10 cellular contexts compared by ENCODE assay signal in genomic region chr21:41316200-41316599, GRCh38. TPM values are rescaled to one million over a fixed set of nuclear protein-coding genes. Genes with fewer than 3 reads are reported as not detected.
DNase-seq lines count a peak whose midpoint lies in the region; ATAC-seq and TF ChIP-seq lines count a peak whose summit lies in the region.
"Had no signal": no experiment of that assay in that cellular context is flagged by ENCODE, and none has a peak within 500 bp of the region (broad histone marks: within the 10 kb centered on the region; RNA-seq: fewer than 3 reads in every experiment).

No MANE protein-coding gene starts in this region.

- peak overlapping the region; percentile 85 for H3K4me2 ChIP-seq in trophoblast cell (ENCODE audit: low read length)

- no peak for TF ChIP-seq POLR2A in body of pancreas (IDR thresholded peaks at IDR 0.05)

- no peak overlapping the region for H4K12ac ChIP-seq in trophoblast cell (ENCODE audit: low read depth, low read length)

- H3K4me3 Mint-ChIP-seq in Caco-2 (ENCODE audit: unreplicated experiment): peak overlapping the region; percentile 74

- H2AFZ ChIP-seq in trophoblast cell (ENCODE audit: insufficient read depth, low read length, poor library complexity): no peak overlapping the region

- peak; percentile 43 for ATAC-seq in body of pancreas

- H3K27ac ChIP-seq in body of pancreas (peak overlapping the region; percentile 85 to 95 (median 92)), trophoblast cell (ENCODE audit: low read depth, low read length) (no peak overlapping the region)

- H3K9me3 ChIP-seq in Caco-2 (no peaks in the 10 kb centered on the region), body of pancreas (peaks cover 0 to 4% (median 0%) of the 10 kb centered on the region in 3 donors), iPS-18c (ENCODE audit: control insufficient read depth, insufficient read depth, low read length) (no peaks in the 10 kb centered on the region), trophoblast cell (ENCODE audit: insufficient read depth, low read depth, low read length) (peaks cover 2% of the 10 kb centered on the region)

- H2BK120ac ChIP-seq in trophoblast cell (ENCODE audit: insufficient read depth, low read length, poor library complexity): no peak overlapping the region

- TF ChIP-seq CTCF in Caco-2 (IDR thresholded peaks at IDR 0.05; ENCODE audit: insufficient read depth in 1 of 2, low read depth in 1 of 2, low read length in 1 of 2, severe bottlenecking in 1 of 2, unreplicated experiment in 1 of 2): no peak
- no peak for TF ChIP-seq CTCF in body of pancreas (IDR thresholded peaks at IDR 0.05)

- H3K4me1 Mint-ChIP-seq in Caco-2 (ENCODE audit: low read depth, unreplicated experiment): peaks cover 18% of the 10 kb centered on the region

- H2AK5ac ChIP-seq in trophoblast cell (ENCODE audit: low read length): no peak overlapping the region

- peak overlapping the region; percentile 57 for H3K27ac Mint-ChIP-seq in Caco-2 (ENCODE audit: unreplicated experiment)

- DNase-seq in Caco-2: no peak
- peak in 3 of 4 donors; percentile 35 to 48 (median 38) for DNase-seq in body of pancreas
- DNase-seq in trophoblast cell: no peak
- no peak for DNase-seq in NCI-H1105 treated with DMSO at 0.1 percent for 48 hours (lab: John Stamatoyannopoulos, UW)
- no peak for DNase-seq in pons (ENCODE audit: low spot score)
- no peak for DNase-seq in nucleus accumbens (lab: John Stamatoyannopoulos, UW)
- no peak for DNase-seq in head of caudate nucleus
- DNase-seq: mammary epithelial cell had no signal

- H3K9me3 Mint-ChIP-seq in Caco-2 (ENCODE audit: unreplicated experiment): no peaks in the 10 kb centered on the region

- 9 to 11% methylated on average over 11 of the region's 11 CpGs for WGBS in body of pancreas, 2 donors
- WGBS in trophoblast cell (ENCODE audit: extremely low coverage, insufficient coverage, insufficient read length): no CpG with 5 or more reads among the region's 11 CpGs

- no peaks in the 10 kb centered on the region for H3K36me3 ChIP-seq in Caco-2 (ENCODE audit: control insufficient read depth, insufficient read depth, low read length)
- no peaks in the 10 kb centered on the region for H3K36me3 ChIP-seq in body of pancreas (replicated peaks in 1 of 2; ENCODE audit: insufficient read depth in 1 of 2, low read depth in 2 of 2)
- no peaks in the 10 kb centered on the region for H3K36me3 ChIP-seq in trophoblast cell (ENCODE audit: control insufficient read depth in 1 of 2, insufficient read depth in 2 of 2, low read length in 2 of 2)

- CTCF ChIA-PET in Caco-2 (lab: Charles Lee): no interaction called here

- H2BK5ac ChIP-seq in trophoblast cell (ENCODE audit: low read depth, low read length, poor library complexity): no peak overlapping the region

- H3K4me1 ChIP-seq in Caco-2 (peaks cover 34% of the 10 kb centered on the region), body of pancreas (peaks cover 47% of the 10 kb centered on the region), trophoblast cell (ENCODE audit: control insufficient read depth in 1 of 2, insufficient read depth in 2 of 2, low read length in 2 of 2) (peaks cover 4 to 10% of the 10 kb centered on the region in 2 experiments)

- H3K4ac ChIP-seq in trophoblast cell (ENCODE audit: low read depth, low read length): no peak overlapping the region

- H3K14ac ChIP-seq in trophoblast cell (ENCODE audit: low read length): no peak overlapping the region

- BruUV-seq in Caco-2 (replicated peaks; lab: Mats Ljungman, UMichigan): no TSS peak

- H3K4me3 ChIP-seq in Caco-2 (ENCODE audit: low read depth, low read length) (peak overlapping the region; percentile 52), body of pancreas (peak overlapping the region; percentile 44 to 53), iPS-18c (ENCODE audit: insufficient read depth, low read depth, low read length) (peak overlapping the region; percentile 56), trophoblast cell (ENCODE audit: low read depth, low read length) (no peak overlapping the region)

- H3K36me3 Mint-ChIP-seq in Caco-2 (ENCODE audit: insufficient read depth, unreplicated experiment): no peaks in the 10 kb centered on the region

- H3K79me2 ChIP-seq in trophoblast cell (ENCODE audit: control insufficient read depth, insufficient read depth, low read length, poor library complexity): no peaks in the 10 kb centered on the region

- no peak overlapping the region for H4K8ac ChIP-seq in trophoblast cell (ENCODE audit: low read depth, low read length)

- POLR2A ChIA-PET in Caco-2 (lab: Charles Lee): no interaction called here

- intact Hi-C loops in Caco-2 (cut with micrococcal nuclease; ENCODE audit: unreplicated experiment): no loop called here
- intact Hi-C loops in body of pancreas (cut with DNase I): no loop called here
- intact Hi-C loops in head of caudate nucleus (cut with DNase I): no loop called here

- H3K27me3 ChIP-seq in Caco-2 (replicated peaks; ENCODE audit: control insufficient read depth, insufficient read depth, low read length): no peaks in the 10 kb centered on the region
- no peaks in the 10 kb centered on the region for H3K27me3 ChIP-seq in body of pancreas
- peaks cover 22% of the 10 kb centered on the region for H3K27me3 ChIP-seq in trophoblast cell (ENCODE audit: insufficient read depth, low read length)

- H3K23ac ChIP-seq in trophoblast cell (ENCODE audit: low read length): no peak overlapping the region

- no peak overlapping the region for H4K91ac ChIP-seq in trophoblast cell (ENCODE audit: low read depth, low read length)

- no peak overlapping the region for H3K9ac ChIP-seq in trophoblast cell (ENCODE audit: low read length)

- H3K18ac ChIP-seq in trophoblast cell (ENCODE audit: low read length): no peak overlapping the region

- no peaks in the 10 kb centered on the region for H3K27me3 Mint-ChIP-seq in Caco-2 (ENCODE audit: insufficient read depth, unreplicated experiment)

- no peak overlapping the region for H2BK12ac ChIP-seq in trophoblast cell (ENCODE audit: low read length)

- no peaks in the 10 kb centered on the region for H3K79me1 ChIP-seq in trophoblast cell (ENCODE audit: low read length)

RNA-seq across cellular contexts. Expression of gene FAM3B, which starts 0.4 kb away (rescaled TPM):
- total RNA-seq in Caco-2 (2022): 59.5 and 59.7 TPM in 2 replicates
- total RNA-seq in body of pancreas: 10 to 100 TPM; 50.4 to 74.5 TPM
- 0.12 and 0.28 TPM in 2 replicates for polyA plus RNA-seq in trophoblast cell (2013)
- total RNA-seq: fibroblast of lung had no signal
- polyA plus RNA-seq: fibroblast of lung, mammary epithelial cell had no signal

RNA-seq across cellular contexts. Expression of gene MX2, which starts 45.6 kb away (rescaled TPM):
- total RNA-seq in Caco-2 (2022) (0.63 and 0.84 TPM in 2 replicates), body of pancreas (10 to 100 TPM in 1 of 2 donors, 1 to 10 TPM in 1; 2.3 to 12.2 TPM)
- polyA plus RNA-seq in trophoblast cell (2013): 0.37 and 0.46 TPM in 2 replicates
- total RNA-seq: mammary epithelial cell had no signal
- polyA plus RNA-seq: mammary epithelial cell had no signal

Comparison
In these comparisons a context has a peak if more than half of its experiments do, and no peak if none do; other contexts are left out.
1. DNase-seq: peak in body of pancreas (3 of 4); none in Caco-2 (0 of 2), trophoblast cell (0 of 2), NCI-H1105 treated with DMSO at 0.1 percent for 48 hours (single experiment), pons (single experiment), nucleus accumbens (0 of 56) and head of caudate nucleus (0 of 42).